26 cellular contexts compared by ENCODE assay signal in genomic region chr6:111183702-111184517, GRCh38.
DNase-seq lines count a peak whose midpoint lies in the region; ATAC-seq, FAIRE-seq and TF ChIP-seq lines count a peak whose summit lies in the region.
"Had no signal": no experiment of that assay in that cellular context is flagged by ENCODE, and none has a peak within 500 bp of the region (broad histone marks: within the 10 kb centered on the region; RNA-seq: fewer than 3 reads in every experiment).

No MANE protein-coding gene starts in this region.

- WGBS in GM23248 (ENCODE audit: low coverage in 1 of 2, low lambda C conversion rate in 2 of 2, missing lambda C conversion rate in 2 of 2), 2 experiments: 58 to 60% methylated on average over 5 of the region's 5 CpGs

- H2AFZ ChIP-seq in GM23248: no peak overlapping the region

- H3K27ac Mint-ChIP-seq in glutamatergic neuron (ENCODE audit: unreplicated experiment): no peak overlapping the region
- H3K27ac Mint-ChIP-seq: activated naive CD4-positive, alpha-beta T cell treated with anti-CD3 and anti-CD28 coated beads, Interleukin-2, amount 10 ng/mL, durations not matched to agents 7 days and 5 days had no signal

- peaks cover 5% of the 10 kb centered on the region for H3K36me3 Mint-ChIP-seq in glutamatergic neuron (ENCODE audit: unreplicated experiment)
- H3K36me3 Mint-ChIP-seq: activated naive CD4-positive, alpha-beta T cell treated with anti-CD3 and anti-CD28 coated beads, Interleukin-2, amount 10 ng/mL, durations not matched to agents 7 days and 5 days had no signal

- no peak for TF ChIP-seq CTCF in glutamatergic neuron (IDR thresholded peaks at IDR 0.05; ENCODE audit: partially characterized antibody, unreplicated experiment)

- H3K4me2 ChIP-seq in GM23248 (ENCODE audit: unreplicated experiment): no peak overlapping the region

- H3K36me3 ChIP-seq in GM23248 (ENCODE audit: low read depth): no peaks in the 10 kb centered on the region
- H3K36me3 ChIP-seq: esophagus squamous epithelium, left ventricle myocardium inferior, prostate gland, stomach had no signal

- peak; percentile 76 for ATAC-seq in GM18511 (IDR thresholded peaks at IDR 0.05; ENCODE audit: unreplicated experiment)
- ATAC-seq in GM21723 (IDR thresholded peaks at IDR 0.05; ENCODE audit: unreplicated experiment): peak; percentile 54
- peak; percentile 65 for ATAC-seq in HG03439 (IDR thresholded peaks at IDR 0.05; ENCODE audit: unreplicated experiment)

- in situ Hi-C loops in GM23248 (cut with MboI): no loop called here

- H3K27me3 Mint-ChIP-seq in glutamatergic neuron (ENCODE audit: unreplicated experiment): no peaks in the 10 kb centered on the region
- H3K27me3 Mint-ChIP-seq: activated naive CD4-positive, alpha-beta T cell treated with anti-CD3 and anti-CD28 coated beads, Interleukin-2, amount 10 ng/mL, durations not matched to agents 7 days and 5 days had no signal

- no peak overlapping the region for H3K4me3 ChIP-seq in GM23248
- H3K4me3 ChIP-seq: esophagus squamous epithelium, left ventricle myocardium inferior, prostate gland, stomach had no signal

- H3K9me3 ChIP-seq in GM23248 (ENCODE audit: low read depth): no peaks in the 10 kb centered on the region
- H3K9me3 ChIP-seq: esophagus squamous epithelium, left ventricle myocardium inferior, prostate gland, stomach had no signal

- no peak overlapping the region for H3K4me3 Mint-ChIP-seq in glutamatergic neuron (ENCODE audit: unreplicated experiment)
- H3K4me3 Mint-ChIP-seq: activated naive CD4-positive, alpha-beta T cell treated with anti-CD3 and anti-CD28 coated beads, Interleukin-2, amount 10 ng/mL, durations not matched to agents 7 days and 5 days; CD8-positive, alpha-beta memory T cell; neural crest cell had no signal

- H3K4me1 ChIP-seq in GM23248 (ENCODE audit: insufficient read depth): no peaks in the 10 kb centered on the region
- H3K4me1 ChIP-seq: esophagus squamous epithelium, prostate gland, stomach had no signal

- no peaks in the 10 kb centered on the region; the same call in 1 of the 2 replicates for H3K27me3 ChIP-seq in GM23248 (replicated peaks; ENCODE audit: insufficient read depth)
- H3K27me3 ChIP-seq: esophagus squamous epithelium, stomach had no signal

- DNase-seq in GM12892 (ENCODE audit: insufficient read length) (no peak), GM23248 (no peak), glutamatergic neuron (no peak), NCI-H1417 (lab: John Stamatoyannopoulos, UW) (no peak), NOMO-1 (lab: John Stamatoyannopoulos, UW; ENCODE audit: unreplicated experiment in 2 of 2) (no peak)
- DNase-seq: activated naive CD4-positive, alpha-beta T cell treated with anti-CD3 and anti-CD28 coated beads, Interleukin-2, amount 10 ng/mL, durations not matched to agents 7 days and 5 days; CD8-positive, alpha-beta memory T cell; DMS79 treated with DMSO at 0.1 percent for 48 hours; effector CD8-positive, alpha-beta T cell; esophagus squamous epithelium; Karpas-422; left ventricle myocardium inferior; NCI-H1048; NCI-H2029 treated with DMSO at 0.1 percent for 48 hours; stimulated activated CD4-positive, alpha-beta T cell treated with anti-CD3 and anti-CD28 coated beads, Interleukin-2, amount 100 ng/mL, for 24 hours; stomach; SW 1271; trophoblast cell had no signal

- no peaks in the 10 kb centered on the region for H3F3A ChIP-seq in GM23248 (ENCODE audit: insufficient read depth)

- H3K27ac ChIP-seq in GM23248: no peak overlapping the region
- H3K27ac ChIP-seq: esophagus squamous epithelium, prostate gland, stomach had no signal

- H3K4me1 Mint-ChIP-seq in glutamatergic neuron (ENCODE audit: low read depth, unreplicated experiment): no peaks in the 10 kb centered on the region
- H3K4me1 Mint-ChIP-seq: activated naive CD4-positive, alpha-beta T cell treated with anti-CD3 and anti-CD28 coated beads, Interleukin-2, amount 10 ng/mL, durations not matched to agents 7 days and 5 days; CD8-positive, alpha-beta memory T cell; neural crest cell had no signal

- no peaks in the 10 kb centered on the region for H4K20me1 ChIP-seq in GM23248 (ENCODE audit: insufficient read depth)

- FAIRE-seq in GM12892 (lab: Jason Lieb, UNC): peak; percentile 62
- FAIRE-seq: astrocyte, H1, HTR-8/SVneo had no signal

- no peak for TF ChIP-seq POLR2A in GM12892 (IDR thresholded peaks at IDR 0.05; ENCODE audit: low read depth, low read length)

- H3K9me3 Mint-ChIP-seq in glutamatergic neuron (ENCODE audit: unreplicated experiment): no peaks in the 10 kb centered on the region
- H3K9me3 Mint-ChIP-seq: activated naive CD4-positive, alpha-beta T cell treated with anti-CD3 and anti-CD28 coated beads, Interleukin-2, amount 10 ng/mL, durations not matched to agents 7 days and 5 days; CD8-positive, alpha-beta memory T cell; neural crest cell had no signal

- no peaks in the 10 kb centered on the region for H3K79me2 ChIP-seq in GM23248 (ENCODE audit: insufficient read depth)

- H3K9me2 ChIP-seq in GM23248 (ENCODE audit: insufficient read depth): no peaks in the 10 kb centered on the region

- no peak overlapping the region for H3K9ac ChIP-seq in GM23248
